In genomic region chr1:101316276-101316675, GRCh38 we compare ENCODE assay signal across 21 cellular contexts.
A peak's percentile ranks its signal among the peaks of the same experiment; 100 is the strongest.
DNase-seq lines count a peak whose midpoint lies in the region; ATAC-seq and FAIRE-seq lines count a peak whose summit lies in the region.
"Had no signal": no experiment of that assay in that cellular context is flagged by ENCODE, and none has a peak within 500 bp of the region (broad histone marks: within the 10 kb centered on the region; RNA-seq: fewer than 3 reads in every experiment).

No MANE protein-coding gene starts in this region.

- no peak for ATAC-seq in GM21619 (IDR thresholded peaks at IDR 0.05; ENCODE audit: unreplicated experiment)
- no peak for ATAC-seq in HG03039 (IDR thresholded peaks at IDR 0.05; ENCODE audit: unreplicated experiment)
- ATAC-seq: gastrocnemius medialis; stimulated activated naive B cell treated with anti-CD40 and anti-IgM and Interleukin-4, amounts not matched to agents 10 μg/mL and 1 μg/mL and 100 μg/mL, for 72 hours had no signal

- DNase-seq in GM18507 (ENCODE audit: extremely low spot score, insufficient read length, low read depth) (no peak), NCI-H1105 treated with DMSO at 0.1 percent for 48 hours (lab: John Stamatoyannopoulos, UW) (peak; percentile 98), NCI-H2227 treated with DMSO at 0.1 percent for 48 hours (lab: John Stamatoyannopoulos, UW) (peak; percentile 91), myocyte (ENCODE audit: low read depth) (peak; percentile 33), ecto neural progenitor cell (ENCODE audit: low spot score) (no peak), GOT3 (lab: John Stamatoyannopoulos, UW) (no peak)
- DNase-seq: activated CD4-positive, alpha-beta T cell treated with anti-CD3 and anti-CD28 coated beads for 48 hours; activated CD8-positive, alpha-beta memory T cell treated with anti-CD3 and anti-CD28 coated beads for 24 hours; activated gamma-delta T cell; activated naive CD8-positive, alpha-beta T cell treated with anti-CD3 and anti-CD28 coated beads, Interleukin-2, amount 10 ng/mL, durations not matched to agents 7 days and 5 days; activated T-cell treated with anti-CD3 and anti-CD28 coated beads, Interleukin-2, amount 50 U/mL, for 24 hours; dermis blood vessel endothelial cell; gastrocnemius medialis; NCI-H446 treated with DMSO at 0.1 percent for 48 hours; posterior cingulate gyrus; sigmoid colon; stimulated activated naive B cell treated with anti-CD40 and anti-IgM and Interleukin-4, amounts not matched to agents 10 μg/mL and 1 μg/mL and 100 μg/mL, for 72 hours; SW 1271; T-helper 9 cell had no signal

- peak; percentile 26 for FAIRE-seq in GM18507 (lab: Jason Lieb, UNC)

Comparison
In these comparisons a context has a peak if more than half of its experiments do, and no peak if none do; other contexts are left out.
1. DNase-seq: peak in NCI-H1105 treated with DMSO at 0.1 percent for 48 hours (single experiment), NCI-H2227 treated with DMSO at 0.1 percent for 48 hours (single experiment) and myocyte (single experiment); none in GM18507 (single experiment), ecto neural progenitor cell (single experiment) and GOT3 (single experiment).